17 cellular contexts compared by ENCODE assay signal in the genomic region with DNA sequence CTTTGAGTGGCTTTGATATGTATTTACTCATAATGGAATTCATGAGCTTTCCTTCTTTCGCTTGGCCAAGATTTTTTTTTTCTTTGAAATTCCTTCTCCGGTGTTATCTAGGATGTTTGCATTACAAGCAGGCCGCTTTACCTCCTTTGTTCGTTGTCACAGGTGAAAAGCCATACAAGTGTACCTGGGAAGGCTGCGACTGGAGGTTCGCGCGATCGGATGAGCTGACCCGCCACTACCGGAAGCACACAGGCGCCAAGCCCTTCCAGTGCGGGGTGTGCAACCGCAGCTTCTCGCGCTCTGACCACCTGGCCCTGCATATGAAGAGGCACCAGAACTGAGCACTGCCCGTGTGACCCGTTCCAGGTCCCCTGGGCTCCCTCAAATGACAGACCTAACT. TPM values are rescaled to one million over a fixed set of nuclear protein-coding genes. Genes with fewer than 3 reads are reported as not detected.
DNase-seq lines count a peak whose midpoint lies in the region; ATAC-seq and TF ChIP-seq lines count a peak whose summit lies in the region.
"Had no signal": no experiment of that assay in that cellular context is flagged by ENCODE, and none has a peak within 500 bp of the region (broad histone marks: within the 10 kb centered on the region; RNA-seq: fewer than 3 reads in every experiment).

No MANE protein-coding gene starts in this region.

- H3K4me3 ChIP-seq in mucosa of descending colon, result no peak overlapping the region
- H3K4me3 ChIP-seq: gastrocnemius medialis had no signal

- H3K9me3 ChIP-seq in mucosa of descending colon, result no peaks in the 10 kb centered on the region
- H3K9me3 ChIP-seq: gastrocnemius medialis had no signal

- no peak overlapping the region for H3K4me3 Mint-ChIP-seq in activated naive CD8-positive, alpha-beta T cell treated with anti-CD3 and anti-CD28 coated beads for 36 hours

- H3K27ac Mint-ChIP-seq in activated naive CD8-positive, alpha-beta T cell treated with anti-CD3 and anti-CD28 coated beads for 36 hours, result no peak overlapping the region

- no peaks in the 10 kb centered on the region for H3K36me3 Mint-ChIP-seq in activated naive CD8-positive, alpha-beta T cell treated with anti-CD3 and anti-CD28 coated beads for 36 hours

- ATAC-seq in mucosa of descending colon, result peak; percentile 21
- ATAC-seq: gastrocnemius medialis, right cardiac atrium had no signal

- no peaks in the 10 kb centered on the region for H3K27me3 Mint-ChIP-seq in activated naive CD8-positive, alpha-beta T cell treated with anti-CD3 and anti-CD28 coated beads for 36 hours

- H3K4me1 ChIP-seq in mucosa of descending colon (ENCODE audit: low read depth), result peaks cover 22% of the 10 kb centered on the region

- peaks cover 5% of the 10 kb centered on the region for H3K4me1 Mint-ChIP-seq in activated naive CD8-positive, alpha-beta T cell treated with anti-CD3 and anti-CD28 coated beads for 36 hours

- intact Hi-C loops in mucosa of descending colon (cut with DNase I, micrococcal nuclease), result loop anchor here in 1 of 2 donors (10.0 kb wide), 1 partner anchor 189 kb away; no protein-coding TSS in a partner anchor

- no peak for TF ChIP-seq CTCF in mucosa of descending colon (IDR thresholded peaks at IDR 0.05)

- DNase-seq in NCI-H1417 (lab: John Stamatoyannopoulos, UW) (peak in 2 of 3 experiments; percentile 15 to 45), NCI-H1417 treated with DMSO at 0.1 percent for 48 hours (lab: John Stamatoyannopoulos, UW) (no peak), iPS DF 19.7 (ENCODE audit: low read depth, low spot score) (peak; percentile 85), mucosa of descending colon (peak in 1 of 3 donors; percentile 50), Kasumi-1 (lab: John Stamatoyannopoulos, UW) (no peak), middle frontal gyrus (ENCODE audit: extremely low spot score, low spot score) (no peak), MV-4-11 (lab: John Stamatoyannopoulos, UW) (no peak)
- no peak for DNase-seq in activated naive CD8-positive, alpha-beta T cell treated with anti-CD3 and anti-CD28 coated beads for 36 hours
- DNase-seq: 8988T; activated CD4-positive, alpha-beta T cell treated with anti-CD3 and anti-CD28 coated beads, Interleukin-2, amount 50 U/mL, for 4 hours; activated T-cell treated with anti-CD3 and anti-CD28 coated beads, Interleukin-2, amount 50 U/mL, for 48 hours; C1 segment of cervical spinal cord; central memory CD4-positive, alpha-beta T cell; gastrocnemius medialis; NCI-H187 treated with DMSO at 0.1 percent for 48 hours; right cardiac atrium; stimulated activated CD4-positive, alpha-beta T cell treated with anti-CD3 and anti-CD28 coated beads, Interleukin-2, amount 100 ng/mL, for 24 hours had no signal

- no peaks in the 10 kb centered on the region for H3K36me3 ChIP-seq in mucosa of descending colon (ENCODE audit: low read depth)

- H3K9me3 Mint-ChIP-seq in activated naive CD8-positive, alpha-beta T cell treated with anti-CD3 and anti-CD28 coated beads for 36 hours, result no peaks in the 10 kb centered on the region

RNA-seq across cellular contexts. Expression of a gene that starts 16.7 kb away (rescaled TPM):
- 100 to 1,000 TPM; 131 to 401 (median 330) TPM for total RNA-seq in mucosa of descending colon
- 1 to 10 TPM; 2.7 to 2.9 TPM for total RNA-seq in activated naive CD8-positive, alpha-beta T cell treated with anti-CD3 and anti-CD28 coated beads for 36 hours

Comparison
In these comparisons a context has a peak if more than half of its experiments do, and no peak if none do; other contexts are left out.
1. DNase-seq: peak in NCI-H1417 (2 of 3) and iPS DF 19.7 (single experiment); none in NCI-H1417 treated with DMSO at 0.1 percent for 48 hours (single experiment), activated naive CD8-positive, alpha-beta T cell treated with anti-CD3 and anti-CD28 coated beads for 36 hours (single experiment), Kasumi-1 (0 of 2), middle frontal gyrus (single experiment) and MV-4-11 (single experiment).
2. RNA of a gene that starts 16.7 kb away (total RNA-seq): 131 to 401 TPM in mucosa of descending colon; 2.7 to 2.9 TPM in activated naive CD8-positive, alpha-beta T cell treated with anti-CD3 and anti-CD28 coated beads for 36 hours; every median in the first group is over 10 times any median in the second.